9 cellular contexts compared by ENCODE assay signal in the genomic region with DNA sequence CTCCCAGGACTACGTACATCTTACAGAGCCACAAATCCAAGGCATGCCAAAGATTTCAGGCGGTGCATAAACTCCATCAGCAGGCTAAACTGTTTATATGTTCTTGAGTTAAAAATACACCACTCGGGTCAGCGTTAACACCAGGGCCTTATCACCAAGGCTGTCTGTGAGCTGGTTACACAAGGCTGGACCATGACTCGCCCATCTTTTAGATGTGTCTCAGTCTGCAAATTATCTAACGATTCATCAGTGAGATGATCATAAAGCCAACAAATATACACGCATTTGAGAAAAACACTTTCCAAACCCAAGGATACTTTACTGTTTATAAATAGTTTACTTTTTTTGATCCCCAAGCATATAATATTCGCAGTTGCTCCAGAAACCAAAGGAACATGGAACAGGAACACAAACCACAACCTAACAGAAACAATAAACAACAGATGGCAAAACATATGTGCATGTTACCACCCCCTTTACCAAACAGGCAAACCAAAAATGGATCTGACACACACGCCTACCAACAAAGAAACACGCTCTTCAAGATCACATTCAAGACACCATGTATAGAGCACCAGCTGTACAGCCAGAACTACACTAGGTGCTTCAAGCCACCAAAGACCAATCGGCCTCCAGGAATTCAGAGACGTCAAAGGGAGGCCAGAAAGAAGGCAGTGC.
DNase-seq lines count a peak whose midpoint lies in the region; TF ChIP-seq lines count a peak whose summit lies in the region.
"Had no signal": no experiment of that assay in that cellular context is flagged by ENCODE, and none has a peak within 500 bp of the region (broad histone marks: within the 10 kb centered on the region; RNA-seq: fewer than 3 reads in every experiment).

No MANE protein-coding gene starts in this region.

- peaks cover 7% of the 10 kb centered on the region for H3F3A ChIP-seq in Loucy (ENCODE audit: low read depth)

- no peaks in the 10 kb centered on the region for H3K9me3 ChIP-seq in Loucy (ENCODE audit: insufficient read depth, low read depth, low read length)
- H3K9me3 ChIP-seq in muscle layer of colon (ENCODE audit: low read length), result no peaks in the 10 kb centered on the region

- H3K9ac ChIP-seq in Loucy (ENCODE audit: low read depth, low read length, poor library complexity, severe bottlenecking), result no peak overlapping the region
- peak overlapping the region; percentile 19 for H3K9ac ChIP-seq in muscle layer of colon (ENCODE audit: low read length)

- H3K4me2 ChIP-seq in Loucy (ENCODE audit: low read depth, low read length, poor library complexity, severe bottlenecking), result peak overlapping the region; percentile 43
- H3K4me2 ChIP-seq: hepatocyte had no signal

- H3K4me3 ChIP-seq in Loucy (ENCODE audit: low read length, poor library complexity, severe bottlenecking), result no peak overlapping the region
- H3K4me3 ChIP-seq in muscle layer of colon (ENCODE audit: low read depth in 1 of 2, low read length in 2 of 2), result peak overlapping the region in 1 of 2 donors; percentile 6
- H3K4me3 ChIP-seq: hepatocyte had no signal

- no peak overlapping the region for H2AFZ ChIP-seq in Loucy (ENCODE audit: low read length)
- H2AFZ ChIP-seq: hepatocyte had no signal

- TF ChIP-seq CTCF in Loucy (conservative IDR thresholded peaks at IDR 0.05; ENCODE audit: low read length), result no peak

- H3K36me3 ChIP-seq in Loucy (ENCODE audit: insufficient read depth, low read length) (no peaks in the 10 kb centered on the region), muscle layer of colon (ENCODE audit: insufficient read depth, low read length) (no peaks in the 10 kb centered on the region)

- H3K4me1 ChIP-seq in Loucy (ENCODE audit: insufficient read depth, low read length, poor library complexity, severe bottlenecking), result peaks cover 92% of the 10 kb centered on the region
- peaks cover 98% of the 10 kb centered on the region for H3K4me1 ChIP-seq in muscle layer of colon (ENCODE audit: insufficient read depth, low read length)

- no peak for TF ChIP-seq POLR2A in erythroblast (IDR thresholded peaks at IDR 0.05; ENCODE audit: low read length)

- H3K79me2 ChIP-seq in Loucy (ENCODE audit: insufficient read depth, low read length), result peaks cover 99% of the 10 kb centered on the region

- H4K20me1 ChIP-seq in Loucy (ENCODE audit: insufficient read depth, low read length, poor library complexity, severe bottlenecking), result peaks cover 42% of the 10 kb centered on the region

- H3K9me2 ChIP-seq in Loucy (replicated peaks; ENCODE audit: low read depth, low read length), result no peaks in the 10 kb centered on the region

- DNase-seq in AG08395 (ENCODE audit: low spot score) (peak; percentile 38), dedifferentiated amniotic fluid mesenchymal stem cell (ENCODE audit: extremely low spot score) (peak; percentile 15), UCSD-AML1 (lab: John Stamatoyannopoulos, UW; ENCODE audit: unreplicated experiment) (no peak), erythroblast (lab: John Stamatoyannopoulos, UW) (no peak), medulla oblongata (ENCODE audit: extremely low spot score) (no peak), NCI-H748 treated with DMSO at 0.1 percent for 48 hours (lab: John Stamatoyannopoulos, UW) (no peak)

- no peaks in the 10 kb centered on the region for H3K27me3 ChIP-seq in Loucy (ENCODE audit: insufficient read depth, low read length, poor library complexity, severe bottlenecking)
- no peaks in the 10 kb centered on the region for H3K27me3 ChIP-seq in muscle layer of colon (ENCODE audit: control insufficient read depth in 1 of 2, insufficient read depth in 2 of 2, low read length in 2 of 2)
- H3K27me3 ChIP-seq: hepatocyte had no signal

- H3K27ac ChIP-seq in muscle layer of colon (ENCODE audit: low read depth, low read length), result peak overlapping the region; percentile 88
- H3K27ac ChIP-seq: hepatocyte had no signal

Comparison
In these comparisons a context has a peak if more than half of its experiments do, and no peak if none do; other contexts are left out.
1. DNase-seq: peak in AG08395 (single experiment) and dedifferentiated amniotic fluid mesenchymal stem cell (single experiment); none in UCSD-AML1 (single experiment), erythroblast (0 of 2), medulla oblongata (single experiment) and NCI-H748 treated with DMSO at 0.1 percent for 48 hours (single experiment).